1 cellular context compared by ENCODE assay signal in the genomic region with DNA sequence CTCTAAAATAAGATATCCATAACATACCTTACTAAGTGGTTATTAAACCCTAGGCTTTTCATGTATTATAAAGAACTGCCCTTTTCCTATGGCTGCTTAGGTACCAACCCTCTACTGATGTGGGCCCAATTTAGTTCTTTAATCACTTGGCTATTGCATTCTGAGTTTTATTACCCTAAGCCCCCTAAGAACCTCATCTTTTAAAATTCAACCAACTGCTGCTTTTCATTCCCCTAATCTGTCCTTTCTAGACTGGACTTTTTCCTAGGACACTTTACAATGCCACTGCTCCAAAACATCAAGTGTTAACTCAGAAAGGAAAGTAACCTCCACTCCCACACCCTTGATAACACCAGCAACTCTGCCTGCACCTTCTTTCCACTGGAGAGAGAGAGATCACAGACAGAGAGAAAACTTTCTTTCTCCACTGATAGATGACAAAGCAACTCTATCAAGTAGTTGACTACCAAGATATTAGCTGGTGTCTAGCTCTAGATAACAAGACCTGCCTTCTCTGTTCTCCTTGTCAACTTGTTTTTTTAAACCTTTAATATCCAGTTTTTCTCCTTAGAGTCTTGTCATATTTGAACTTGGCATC.
TF ChIP-seq lines count a peak whose summit lies in the region.

No MANE protein-coding gene starts in this region.

TF ChIP-seq in K562, 482 proteins besides CTCF, POLR2A, EP300 and RAD21 (continued from another document and continues in another):
- TF ChIP-seq, protein P1, sequence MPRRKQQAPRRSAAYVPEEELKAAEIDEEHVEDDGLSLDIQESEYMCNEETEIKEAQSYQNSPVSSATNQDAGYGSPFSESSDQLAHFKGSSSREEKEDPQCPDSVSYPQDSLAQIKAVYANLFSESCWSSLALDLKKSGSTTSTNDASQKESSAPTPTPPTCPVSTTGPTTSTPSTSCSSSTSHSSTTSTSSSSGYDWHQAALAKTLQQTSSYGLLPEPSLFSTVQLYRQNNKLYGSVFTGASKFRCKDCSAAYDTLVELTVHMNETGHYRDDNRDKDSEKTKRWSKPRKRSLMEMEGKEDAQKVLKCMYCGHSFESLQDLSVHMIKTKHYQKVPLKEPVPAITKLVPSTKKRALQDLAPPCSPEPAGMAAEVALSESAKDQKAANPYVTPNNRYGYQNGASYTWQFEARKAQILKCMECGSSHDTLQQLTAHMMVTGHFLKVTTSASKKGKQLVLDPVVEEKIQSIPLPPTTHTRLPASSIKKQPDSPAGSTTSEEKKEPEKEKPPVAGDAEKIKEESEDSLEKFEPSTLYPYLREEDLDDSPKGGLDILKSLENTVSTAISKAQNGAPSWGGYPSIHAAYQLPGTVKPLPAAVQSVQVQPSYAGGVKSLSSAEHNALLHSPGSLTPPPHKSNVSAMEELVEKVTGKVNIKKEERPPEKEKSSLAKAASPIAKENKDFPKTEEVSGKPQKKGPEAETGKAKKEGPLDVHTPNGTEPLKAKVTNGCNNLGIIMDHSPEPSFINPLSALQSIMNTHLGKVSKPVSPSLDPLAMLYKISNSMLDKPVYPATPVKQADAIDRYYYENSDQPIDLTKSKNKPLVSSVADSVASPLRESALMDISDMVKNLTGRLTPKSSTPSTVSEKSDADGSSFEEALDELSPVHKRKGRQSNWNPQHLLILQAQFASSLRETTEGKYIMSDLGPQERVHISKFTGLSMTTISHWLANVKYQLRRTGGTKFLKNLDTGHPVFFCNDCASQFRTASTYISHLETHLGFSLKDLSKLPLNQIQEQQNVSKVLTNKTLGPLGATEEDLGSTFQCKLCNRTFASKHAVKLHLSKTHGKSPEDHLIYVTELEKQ (CRISPR knock-in tag; IDR thresholded peaks at IDR 0.05) = no peak
- TF ChIP-seq PHTF2 (CRISPR knock-in tag; IDR thresholded peaks at IDR 0.05) = no peak
- TF ChIP-seq, protein P2, sequence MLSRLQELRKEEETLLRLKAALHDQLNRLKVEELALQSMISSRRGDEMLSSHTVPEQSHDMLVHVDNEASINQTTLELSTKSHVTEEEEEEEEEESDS (CRISPR knock-in tag; IDR thresholded peaks at IDR 0.05) = no peak
- no peak for TF ChIP-seq SP2 (IDR thresholded peaks at IDR 0.05; ENCODE audit: extremely low read depth, low read depth, low read length, poor library complexity, severe bottlenecking)
- no peak for TF ChIP-seq NR1H2 (CRISPR knock-in tag; IDR thresholded peaks at IDR 0.05)
- peak; percentile 95 for TF ChIP-seq MTA2 (IDR thresholded peaks at IDR 0.05; ENCODE audit: low read depth)
- TF ChIP-seq SRSF7 (optimal IDR thresholded peaks at IDR 0.05; ENCODE audit: low read depth, low read length) = no peak
- no peak for TF ChIP-seq ZNF696 (CRISPR knock-in tag; conservative IDR thresholded peaks at IDR 0.05)
- TF ChIP-seq SRF (CRISPR knock-in tag; IDR thresholded peaks at IDR 0.05) = no peak; a peak in 1 of 4 replicates
- TF ChIP-seq TRIM24 (IDR thresholded peaks at IDR 0.05) = peak; percentile 92 to 95
- TF ChIP-seq, protein P3, sequence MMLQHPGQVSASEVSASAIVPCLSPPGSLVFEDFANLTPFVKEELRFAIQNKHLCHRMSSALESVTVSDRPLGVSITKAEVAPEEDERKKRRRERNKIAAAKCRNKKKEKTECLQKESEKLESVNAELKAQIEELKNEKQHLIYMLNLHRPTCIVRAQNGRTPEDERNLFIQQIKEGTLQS (IDR thresholded peaks at IDR 0.05) = peak; percentile 10; the same call in 1 of the 2 replicates
- TF ChIP-seq, protein P3 (CRISPR knock-in tag; conservative IDR thresholded peaks at IDR 0.05) = no peak
- TF ChIP-seq, protein P4, sequence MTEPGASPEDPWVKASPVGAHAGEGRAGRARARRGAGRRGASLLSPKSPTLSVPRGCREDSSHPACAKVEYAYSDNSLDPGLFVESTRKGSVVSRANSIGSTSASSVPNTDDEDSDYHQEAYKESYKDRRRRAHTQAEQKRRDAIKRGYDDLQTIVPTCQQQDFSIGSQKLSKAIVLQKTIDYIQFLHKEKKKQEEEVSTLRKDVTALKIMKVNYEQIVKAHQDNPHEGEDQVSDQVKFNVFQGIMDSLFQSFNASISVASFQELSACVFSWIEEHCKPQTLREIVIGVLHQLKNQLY (CRISPR knock-in tag; conservative IDR thresholded peaks at IDR 0.05) = no peak
- TF ChIP-seq KDM1A (IDR thresholded peaks at IDR 0.05) = peak; percentile 89 to 91
- peak; percentile 89 for TF ChIP-seq C11orf30 (IDR thresholded peaks at IDR 0.05; ENCODE audit: low read depth)
- TF ChIP-seq SPI1 (IDR thresholded peaks at IDR 0.05; ENCODE audit: borderline replicate concordance, low read depth, low read length) = no peak
- TF ChIP-seq SMAD1 (IDR thresholded peaks at IDR 0.05; ENCODE audit: low read depth, low read length, partially characterized antibody) = no peak
- TF ChIP-seq, protein P5, sequence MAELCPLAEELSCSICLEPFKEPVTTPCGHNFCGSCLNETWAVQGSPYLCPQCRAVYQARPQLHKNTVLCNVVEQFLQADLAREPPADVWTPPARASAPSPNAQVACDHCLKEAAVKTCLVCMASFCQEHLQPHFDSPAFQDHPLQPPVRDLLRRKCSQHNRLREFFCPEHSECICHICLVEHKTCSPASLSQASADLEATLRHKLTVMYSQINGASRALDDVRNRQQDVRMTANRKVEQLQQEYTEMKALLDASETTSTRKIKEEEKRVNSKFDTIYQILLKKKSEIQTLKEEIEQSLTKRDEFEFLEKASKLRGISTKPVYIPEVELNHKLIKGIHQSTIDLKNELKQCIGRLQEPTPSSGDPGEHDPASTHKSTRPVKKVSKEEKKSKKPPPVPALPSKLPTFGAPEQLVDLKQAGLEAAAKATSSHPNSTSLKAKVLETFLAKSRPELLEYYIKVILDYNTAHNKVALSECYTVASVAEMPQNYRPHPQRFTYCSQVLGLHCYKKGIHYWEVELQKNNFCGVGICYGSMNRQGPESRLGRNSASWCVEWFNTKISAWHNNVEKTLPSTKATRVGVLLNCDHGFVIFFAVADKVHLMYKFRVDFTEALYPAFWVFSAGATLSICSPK (IDR thresholded peaks at IDR 0.05; ENCODE audit: borderline replicate concordance) = no peak
- TF ChIP-seq ZC3H11A (IDR thresholded peaks at IDR 0.05; ENCODE audit: low read depth, low read length) = no peak
- TF ChIP-seq FOXJ3 (CRISPR knock-in tag; IDR thresholded peaks at IDR 0.05) = no peak
- no peak for TF ChIP-seq ZNF224 (CRISPR knock-in tag; IDR thresholded peaks at IDR 0.05)
- no peak for TF ChIP-seq NR4A1 (CRISPR knock-in tag; IDR thresholded peaks at IDR 0.05)
- TF ChIP-seq NR4A1 (tag; IDR thresholded peaks at IDR 0.05) = peak; percentile 77
- 0 out of 2 replicates have a peak, but pooled peaks have one; percentile 79 for TF ChIP-seq ILF3 (IDR thresholded peaks at IDR 0.05; ENCODE audit: borderline replicate concordance)
- TF ChIP-seq, protein P6, sequence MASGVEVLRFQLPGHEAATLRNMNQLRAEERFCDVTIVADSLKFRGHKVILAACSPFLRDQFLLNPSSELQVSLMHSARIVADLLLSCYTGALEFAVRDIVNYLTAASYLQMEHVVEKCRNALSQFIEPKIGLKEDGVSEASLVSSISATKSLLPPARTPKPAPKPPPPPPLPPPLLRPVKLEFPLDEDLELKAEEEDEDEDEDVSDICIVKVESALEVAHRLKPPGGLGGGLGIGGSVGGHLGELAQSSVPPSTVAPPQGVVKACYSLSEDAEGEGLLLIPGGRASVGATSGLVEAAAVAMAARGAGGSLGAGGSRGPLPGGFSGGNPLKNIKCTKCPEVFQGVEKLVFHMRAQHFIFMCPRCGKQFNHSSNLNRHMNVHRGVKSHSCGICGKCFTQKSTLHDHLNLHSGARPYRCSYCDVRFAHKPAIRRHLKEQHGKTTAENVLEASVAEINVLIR (CRISPR knock-in tag; IDR thresholded peaks at IDR 0.05) = no peak
- TF ChIP-seq BRD9 (IDR thresholded peaks at IDR 0.05; ENCODE audit: low read depth, partially characterized antibody) = no peak
- peak; percentile 90; the same call in 1 of the 2 replicates for TF ChIP-seq POLR2AphosphoS5 (IDR thresholded peaks at IDR 0.05; ENCODE audit: control insufficient read depth, insufficient read depth, low read depth, low read length)
- TF ChIP-seq KDM5B (IDR thresholded peaks at IDR 0.05; ENCODE audit: insufficient replicate concordance, low read depth, low read length) = no peak
- TF ChIP-seq ESRRB (CRISPR knock-in tag; IDR thresholded peaks at IDR 0.05; ENCODE audit: borderline replicate concordance) = no peak
- no peak for TF ChIP-seq ZNF780A (CRISPR knock-in tag; IDR thresholded peaks at IDR 0.05)
- TF ChIP-seq DMBX1 (CRISPR knock-in tag; IDR thresholded peaks at IDR 0.05; ENCODE audit: borderline replicate concordance) = peak; percentile 65; the same call in 1 of the 2 replicates
- TF ChIP-seq SMARCC2 (IDR thresholded peaks at IDR 0.05; ENCODE audit: low read depth) = peak; percentile 96
- TF ChIP-seq, protein P7, sequence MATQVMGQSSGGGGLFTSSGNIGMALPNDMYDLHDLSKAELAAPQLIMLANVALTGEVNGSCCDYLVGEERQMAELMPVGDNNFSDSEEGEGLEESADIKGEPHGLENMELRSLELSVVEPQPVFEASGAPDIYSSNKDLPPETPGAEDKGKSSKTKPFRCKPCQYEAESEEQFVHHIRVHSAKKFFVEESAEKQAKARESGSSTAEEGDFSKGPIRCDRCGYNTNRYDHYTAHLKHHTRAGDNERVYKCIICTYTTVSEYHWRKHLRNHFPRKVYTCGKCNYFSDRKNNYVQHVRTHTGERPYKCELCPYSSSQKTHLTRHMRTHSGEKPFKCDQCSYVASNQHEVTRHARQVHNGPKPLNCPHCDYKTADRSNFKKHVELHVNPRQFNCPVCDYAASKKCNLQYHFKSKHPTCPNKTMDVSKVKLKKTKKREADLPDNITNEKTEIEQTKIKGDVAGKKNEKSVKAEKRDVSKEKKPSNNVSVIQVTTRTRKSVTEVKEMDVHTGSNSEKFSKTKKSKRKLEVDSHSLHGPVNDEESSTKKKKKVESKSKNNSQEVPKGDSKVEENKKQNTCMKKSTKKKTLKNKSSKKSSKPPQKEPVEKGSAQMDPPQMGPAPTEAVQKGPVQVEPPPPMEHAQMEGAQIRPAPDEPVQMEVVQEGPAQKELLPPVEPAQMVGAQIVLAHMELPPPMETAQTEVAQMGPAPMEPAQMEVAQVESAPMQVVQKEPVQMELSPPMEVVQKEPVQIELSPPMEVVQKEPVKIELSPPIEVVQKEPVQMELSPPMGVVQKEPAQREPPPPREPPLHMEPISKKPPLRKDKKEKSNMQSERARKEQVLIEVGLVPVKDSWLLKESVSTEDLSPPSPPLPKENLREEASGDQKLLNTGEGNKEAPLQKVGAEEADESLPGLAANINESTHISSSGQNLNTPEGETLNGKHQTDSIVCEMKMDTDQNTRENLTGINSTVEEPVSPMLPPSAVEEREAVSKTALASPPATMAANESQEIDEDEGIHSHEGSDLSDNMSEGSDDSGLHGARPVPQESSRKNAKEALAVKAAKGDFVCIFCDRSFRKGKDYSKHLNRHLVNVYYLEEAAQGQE (CRISPR knock-in tag; IDR thresholded peaks at IDR 0.05; ENCODE audit: low read depth) = no peak
- TF ChIP-seq XRCC5 (IDR thresholded peaks at IDR 0.05; ENCODE audit: low read depth, low read length) = no peak
- no peak for TF ChIP-seq PHB (CRISPR knock-in tag; IDR thresholded peaks at IDR 0.05)
- TF ChIP-seq, protein P8, sequence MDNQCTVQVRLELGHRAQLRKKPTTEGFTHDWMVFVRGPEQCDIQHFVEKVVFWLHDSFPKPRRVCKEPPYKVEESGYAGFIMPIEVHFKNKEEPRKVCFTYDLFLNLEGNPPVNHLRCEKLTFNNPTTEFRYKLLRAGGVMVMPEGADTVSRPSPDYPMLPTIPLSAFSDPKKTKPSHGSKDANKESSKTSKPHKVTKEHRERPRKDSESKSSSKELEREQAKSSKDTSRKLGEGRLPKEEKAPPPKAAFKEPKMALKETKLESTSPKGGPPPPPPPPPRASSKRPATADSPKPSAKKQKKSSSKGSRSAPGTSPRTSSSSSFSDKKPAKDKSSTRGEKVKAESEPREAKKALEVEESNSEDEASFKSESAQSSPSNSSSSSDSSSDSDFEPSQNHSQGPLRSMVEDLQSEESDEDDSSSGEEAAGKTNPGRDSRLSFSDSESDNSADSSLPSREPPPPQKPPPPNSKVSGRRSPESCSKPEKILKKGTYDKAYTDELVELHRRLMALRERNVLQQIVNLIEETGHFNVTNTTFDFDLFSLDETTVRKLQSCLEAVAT (IDR thresholded peaks at IDR 0.05) = no peak
- TF ChIP-seq, protein P9, sequence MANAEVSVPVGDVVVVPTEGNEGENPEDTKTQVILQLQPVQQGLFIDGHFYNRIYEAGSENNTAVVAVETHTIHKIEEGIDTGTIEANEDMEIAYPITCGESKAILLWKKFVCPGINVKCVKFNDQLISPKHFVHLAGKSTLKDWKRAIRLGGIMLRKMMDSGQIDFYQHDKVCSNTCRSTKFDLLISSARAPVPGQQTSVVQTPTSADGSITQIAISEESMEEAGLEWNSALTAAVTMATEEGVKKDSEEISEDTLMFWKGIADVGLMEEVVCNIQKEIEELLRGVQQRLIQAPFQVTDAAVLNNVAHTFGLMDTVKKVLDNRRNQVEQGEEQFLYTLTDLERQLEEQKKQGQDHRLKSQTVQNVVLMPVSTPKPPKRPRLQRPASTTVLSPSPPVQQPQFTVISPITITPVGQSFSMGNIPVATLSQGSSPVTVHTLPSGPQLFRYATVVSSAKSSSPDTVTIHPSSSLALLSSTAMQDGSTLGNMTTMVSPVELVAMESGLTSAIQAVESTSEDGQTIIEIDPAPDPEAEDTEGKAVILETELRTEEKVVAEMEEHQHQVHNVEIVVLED (CRISPR knock-in tag; IDR thresholded peaks at IDR 0.05) = no peak
- no peak for TF ChIP-seq PHF8 (IDR thresholded peaks at IDR 0.05; ENCODE audit: borderline replicate concordance, low read length)
- no peak for TF ChIP-seq U2AF1 (optimal IDR thresholded peaks at IDR 0.05; ENCODE audit: low read depth, low read length)
- TF ChIP-seq CTBP1 (IDR thresholded peaks at IDR 0.05; ENCODE audit: borderline replicate concordance) = peak; percentile 77; the same call in 1 of the 2 replicates
- peak; percentile 91 for TF ChIP-seq PML (IDR thresholded peaks at IDR 0.05; ENCODE audit: low read length)
- no peak for TF ChIP-seq RBFOX2 (IDR thresholded peaks at IDR 0.05; ENCODE audit: low read depth, low read length)
- no peak for TF ChIP-seq ZNF143 (CRISPR knock-in tag; IDR thresholded peaks at IDR 0.05)
- TF ChIP-seq, protein P10, sequence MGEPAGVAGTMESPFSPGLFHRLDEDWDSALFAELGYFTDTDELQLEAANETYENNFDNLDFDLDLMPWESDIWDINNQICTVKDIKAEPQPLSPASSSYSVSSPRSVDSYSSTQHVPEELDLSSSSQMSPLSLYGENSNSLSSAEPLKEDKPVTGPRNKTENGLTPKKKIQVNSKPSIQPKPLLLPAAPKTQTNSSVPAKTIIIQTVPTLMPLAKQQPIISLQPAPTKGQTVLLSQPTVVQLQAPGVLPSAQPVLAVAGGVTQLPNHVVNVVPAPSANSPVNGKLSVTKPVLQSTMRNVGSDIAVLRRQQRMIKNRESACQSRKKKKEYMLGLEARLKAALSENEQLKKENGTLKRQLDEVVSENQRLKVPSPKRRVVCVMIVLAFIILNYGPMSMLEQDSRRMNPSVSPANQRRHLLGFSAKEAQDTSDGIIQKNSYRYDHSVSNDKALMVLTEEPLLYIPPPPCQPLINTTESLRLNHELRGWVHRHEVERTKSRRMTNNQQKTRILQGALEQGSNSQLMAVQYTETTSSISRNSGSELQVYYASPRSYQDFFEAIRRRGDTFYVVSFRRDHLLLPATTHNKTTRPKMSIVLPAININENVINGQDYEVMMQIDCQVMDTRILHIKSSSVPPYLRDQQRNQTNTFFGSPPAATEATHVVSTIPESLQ (CRISPR knock-in tag; IDR thresholded peaks at IDR 0.05) = no peak
- TF ChIP-seq TOE1 (IDR thresholded peaks at IDR 0.05; ENCODE audit: borderline replicate concordance) = peak; percentile 63; the same call in 1 of the 2 replicates
- no peak for TF ChIP-seq TOE1 (CRISPR knock-in tag; IDR thresholded peaks at IDR 0.05; ENCODE audit: borderline replicate concordance, low read depth)
- no peak for TF ChIP-seq ZBTB1 (CRISPR knock-in tag; IDR thresholded peaks at IDR 0.05; ENCODE audit: borderline replicate concordance, low read depth)
